Comparison of ENCODE assay signal across 1 cellular context in the genomic region with DNA sequence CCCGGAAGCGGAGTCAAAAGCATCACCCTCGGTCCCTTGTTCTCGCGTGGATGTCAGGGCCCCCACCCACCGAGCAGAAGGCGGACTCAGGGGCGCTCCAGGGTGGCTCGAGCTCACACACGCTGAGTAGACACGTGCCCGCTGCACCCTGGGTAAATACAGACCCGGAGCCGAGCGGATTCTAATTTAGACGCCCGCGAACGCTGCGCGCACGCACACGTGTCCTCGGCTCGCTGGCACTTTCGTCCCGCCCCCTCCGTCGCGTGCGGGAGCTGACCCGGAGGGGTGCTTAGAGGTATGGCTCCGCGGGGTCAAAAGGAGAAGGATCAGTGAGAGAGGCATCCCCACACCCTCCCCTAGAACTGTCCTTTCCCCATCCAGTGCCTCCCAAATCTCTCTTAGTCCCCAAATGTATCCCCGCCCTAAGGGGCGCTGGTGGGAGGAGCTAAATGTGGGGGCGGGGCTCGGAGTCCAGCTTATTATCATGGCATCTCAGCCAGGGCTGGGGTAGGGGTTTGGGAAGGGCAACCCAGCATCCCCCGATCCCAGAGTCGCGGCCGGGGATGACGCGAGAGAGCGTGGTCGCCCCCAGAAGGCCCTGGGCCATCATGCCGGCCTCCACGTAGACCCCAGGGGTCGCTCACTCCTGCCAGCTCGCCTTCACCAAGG.
TF ChIP-seq lines count a peak whose summit lies in the region.

No MANE protein-coding gene starts in this region.

TF ChIP-seq in K562, 482 proteins besides CTCF, POLR2A, EP300 and RAD21 (continued from another document):
- TF ChIP-seq, protein P1, sequence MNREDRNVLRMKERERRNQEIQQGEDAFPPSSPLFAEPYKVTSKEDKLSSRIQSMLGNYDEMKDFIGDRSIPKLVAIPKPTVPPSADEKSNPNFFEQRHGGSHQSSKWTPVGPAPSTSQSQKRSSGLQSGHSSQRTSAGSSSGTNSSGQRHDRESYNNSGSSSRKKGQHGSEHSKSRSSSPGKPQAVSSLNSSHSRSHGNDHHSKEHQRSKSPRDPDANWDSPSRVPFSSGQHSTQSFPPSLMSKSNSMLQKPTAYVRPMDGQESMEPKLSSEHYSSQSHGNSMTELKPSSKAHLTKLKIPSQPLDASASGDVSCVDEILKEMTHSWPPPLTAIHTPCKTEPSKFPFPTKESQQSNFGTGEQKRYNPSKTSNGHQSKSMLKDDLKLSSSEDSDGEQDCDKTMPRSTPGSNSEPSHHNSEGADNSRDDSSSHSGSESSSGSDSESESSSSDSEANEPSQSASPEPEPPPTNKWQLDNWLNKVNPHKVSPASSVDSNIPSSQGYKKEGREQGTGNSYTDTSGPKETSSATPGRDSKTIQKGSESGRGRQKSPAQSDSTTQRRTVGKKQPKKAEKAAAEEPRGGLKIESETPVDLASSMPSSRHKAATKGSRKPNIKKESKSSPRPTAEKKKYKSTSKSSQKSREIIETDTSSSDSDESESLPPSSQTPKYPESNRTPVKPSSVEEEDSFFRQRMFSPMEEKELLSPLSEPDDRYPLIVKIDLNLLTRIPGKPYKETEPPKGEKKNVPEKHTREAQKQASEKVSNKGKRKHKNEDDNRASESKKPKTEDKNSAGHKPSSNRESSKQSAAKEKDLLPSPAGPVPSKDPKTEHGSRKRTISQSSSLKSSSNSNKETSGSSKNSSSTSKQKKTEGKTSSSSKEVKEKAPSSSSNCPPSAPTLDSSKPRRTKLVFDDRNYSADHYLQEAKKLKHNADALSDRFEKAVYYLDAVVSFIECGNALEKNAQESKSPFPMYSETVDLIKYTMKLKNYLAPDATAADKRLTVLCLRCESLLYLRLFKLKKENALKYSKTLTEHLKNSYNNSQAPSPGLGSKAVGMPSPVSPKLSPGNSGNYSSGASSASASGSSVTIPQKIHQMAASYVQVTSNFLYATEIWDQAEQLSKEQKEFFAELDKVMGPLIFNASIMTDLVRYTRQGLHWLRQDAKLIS (CRISPR knock-in tag; IDR thresholded peaks at IDR 0.05) = no peak; the same call in 1 of the 2 replicates
- TF ChIP-seq ZNF589 (CRISPR knock-in tag; IDR thresholded peaks at IDR 0.05; ENCODE audit: low read depth) (0 out of 2 replicates have a peak, but pooled peaks have one; percentile 10), PHF20 (IDR thresholded peaks at IDR 0.05; ENCODE audit: partially characterized antibody) (no peak), MCM3 (IDR thresholded peaks at IDR 0.05) (no peak), ZNF507 (tag; conservative IDR thresholded peaks at IDR 0.05) (no peak), SREBF2 (CRISPR knock-in tag; IDR thresholded peaks at IDR 0.05) (no peak), SP1 (CRISPR knock-in tag; IDR thresholded peaks at IDR 0.05) (peak; percentile 61; the same call in 1 of the 2 replicates)
- TF ChIP-seq, protein P2, sequence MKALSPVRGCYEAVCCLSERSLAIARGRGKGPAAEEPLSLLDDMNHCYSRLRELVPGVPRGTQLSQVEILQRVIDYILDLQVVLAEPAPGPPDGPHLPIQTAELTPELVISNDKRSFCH (CRISPR knock-in tag; IDR thresholded peaks at IDR 0.05) = no peak
- TF ChIP-seq, protein P2 (tag; IDR thresholded peaks at IDR 0.05) = 0 out of 2 replicates have a peak, but pooled peaks have one; percentile 33
- TF ChIP-seq, protein P3, sequence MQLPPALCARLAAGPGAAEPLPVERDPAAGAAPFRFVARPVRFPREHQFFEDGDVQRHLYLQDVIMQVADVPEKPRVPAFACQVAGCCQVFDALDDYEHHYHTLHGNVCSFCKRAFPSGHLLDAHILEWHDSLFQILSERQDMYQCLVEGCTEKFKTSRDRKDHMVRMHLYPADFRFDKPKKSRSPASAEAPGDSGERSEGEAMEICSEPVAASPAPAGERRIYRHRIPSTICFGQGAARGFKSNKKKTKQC (CRISPR knock-in tag; IDR thresholded peaks at IDR 0.05) = peak; percentile 64; the same call in 1 of the 2 replicates
- TF ChIP-seq, protein P4, sequence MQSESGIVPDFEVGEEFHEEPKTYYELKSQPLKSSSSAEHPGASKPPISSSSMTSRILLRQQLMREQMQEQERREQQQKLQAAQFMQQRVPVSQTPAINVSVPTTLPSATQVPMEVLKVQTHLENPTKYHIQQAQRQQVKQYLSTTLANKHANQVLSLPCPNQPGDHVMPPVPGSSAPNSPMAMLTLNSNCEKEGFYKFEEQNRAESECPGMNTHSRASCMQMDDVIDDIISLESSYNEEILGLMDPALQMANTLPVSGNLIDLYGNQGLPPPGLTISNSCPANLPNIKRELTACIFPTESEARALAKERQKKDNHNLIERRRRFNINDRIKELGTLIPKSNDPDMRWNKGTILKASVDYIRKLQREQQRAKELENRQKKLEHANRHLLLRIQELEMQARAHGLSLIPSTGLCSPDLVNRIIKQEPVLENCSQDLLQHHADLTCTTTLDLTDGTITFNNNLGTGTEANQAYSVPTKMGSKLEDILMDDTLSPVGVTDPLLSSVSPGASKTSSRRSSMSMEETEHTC (IDR thresholded peaks at IDR 0.05) = 0 out of 2 replicates have a peak, but pooled peaks have one; percentile 53
